ENCODE assay signal across 19 cellular contexts in genomic region chr3:107366766-107367165, GRCh38. TPM values are rescaled to one million over a fixed set of nuclear protein-coding genes. Genes with fewer than 3 reads are reported as not detected.
A peak's percentile ranks its signal among the peaks of the same experiment; 100 is the strongest.
DNase-seq lines count a peak whose midpoint lies in the region; ATAC-seq, FAIRE-seq and TF ChIP-seq lines count a peak whose summit lies in the region.
"Had no signal": no experiment of that assay in that cellular context is flagged by ENCODE, and none has a peak within 500 bp of the region (broad histone marks: within the 10 kb centered on the region; RNA-seq: fewer than 3 reads in every experiment).

No MANE protein-coding gene starts in this region.

- FAIRE-seq in GM12891 (lab: Jason Lieb, UNC) = no peak
- FAIRE-seq: HepG2 had no signal

- POLR2A ChIA-PET in IMR-90 (lab: Charles Lee; ENCODE audit: unreplicated experiment) = no interaction called here

- TF ChIP-seq POLR2A in IMR-90 (IDR thresholded peaks at IDR 0.05; ENCODE audit: low read depth, low read length) (no peak), GM12891 (IDR thresholded peaks at IDR 0.05; ENCODE audit: low read depth, low read length) (no peak)

- H3K4me1 ChIP-seq in IMR-90 (ENCODE audit: control insufficient read depth, insufficient read depth, low read length) = peaks cover 8% of the 10 kb centered on the region
- H3K4me1 ChIP-seq: gastroesophageal sphincter had no signal

- H2AK5ac ChIP-seq in IMR-90 (ENCODE audit: low read depth, low read length) = peak overlapping the region; percentile 91

- no peaks in the 10 kb centered on the region for H4K20me1 ChIP-seq in IMR-90 (ENCODE audit: insufficient read depth, low read length)

- H2BK20ac ChIP-seq in IMR-90 (ENCODE audit: low read depth, low read length) = peak overlapping the region; percentile 100

- no TSS peak for BruUV-seq in IMR-90 (replicated peaks; lab: Mats Ljungman, UMichigan)

- H2BK5ac ChIP-seq in IMR-90 (ENCODE audit: low read depth, low read length, poor library complexity, severe bottlenecking) = peak overlapping the region; percentile 89

- H3K27ac ChIP-seq in IMR-90 (ENCODE audit: insufficient read depth, low read length) = peak overlapping the region; percentile 97
- H3K27ac ChIP-seq: gastroesophageal sphincter, VCaP had no signal

- no peaks in the 10 kb centered on the region for H3K9me1 ChIP-seq in IMR-90 (ENCODE audit: insufficient read depth, low read length)

- peak overlapping the region; percentile 81 for H3K23ac ChIP-seq in IMR-90 (ENCODE audit: low read depth, low read length)

- H2AFZ ChIP-seq in IMR-90 (replicated peaks; ENCODE audit: low read length, poor library complexity) = peak overlapping the region; percentile 86

- H3K27me3 ChIP-seq in IMR-90 (ENCODE audit: control insufficient read depth, insufficient read depth, low read length) = no peaks in the 10 kb centered on the region
- H3K27me3 ChIP-seq: gastroesophageal sphincter had no signal

- no peaks in the 10 kb centered on the region for H3K9me3 ChIP-seq in IMR-90 (ENCODE audit: control insufficient read depth, insufficient read depth, low read length)
- H3K9me3 ChIP-seq: gastroesophageal sphincter had no signal

- H3K36me3 ChIP-seq in IMR-90 (ENCODE audit: control insufficient read depth, insufficient read depth, low read length) = no peaks in the 10 kb centered on the region
- H3K36me3 ChIP-seq: gastroesophageal sphincter had no signal

- no peak for TF ChIP-seq RAD21 in IMR-90 (IDR thresholded peaks at IDR 0.05; ENCODE audit: low read length)

- peak overlapping the region; percentile 97 for H2BK120ac ChIP-seq in IMR-90 (ENCODE audit: low read depth, low read length)

- peak overlapping the region; percentile 90 for H4K5ac ChIP-seq in IMR-90 (ENCODE audit: low read depth, low read length)

- peak overlapping the region; percentile 89 for H3K18ac ChIP-seq in IMR-90 (ENCODE audit: low read depth, low read length)

- dilution Hi-C loops in IMR-90 (cut with HindIII; ENCODE audit: low sequenced_read_pairs, unreplicated experiment) = no loop called here

- no peaks in the 10 kb centered on the region for H3K79me1 ChIP-seq in IMR-90 (ENCODE audit: low read depth in 1 of 2, low read length in 2 of 2)

- H2AK9ac ChIP-seq in IMR-90 (replicated peaks; ENCODE audit: low read depth, low read length, poor library complexity) = peak overlapping the region; percentile 7

- DNase-seq in EH (ENCODE audit: low read depth) = peak; percentile 32
- DNase-seq in IMR-90 = peak; percentile 8
- peak; percentile 61 for DNase-seq in astrocyte of the hippocampus (ENCODE audit: low read depth, low spot score)
- peak; percentile 45 for DNase-seq in iris pigment epithelial cell (ENCODE audit: low read depth)
- no peak for DNase-seq in activated CD8-positive, alpha-beta memory T cell treated with anti-CD3 and anti-CD28 coated beads for 24 hours
- no peak for DNase-seq in GM12891 (ENCODE audit: insufficient read length, low spot score)
- DNase-seq in AML-193 (lab: John Stamatoyannopoulos, UW) = no peak
- DNase-seq in NCI-H2029 (lab: John Stamatoyannopoulos, UW) = no peak
- DNase-seq: activated CD8-positive, alpha-beta memory T cell treated with anti-CD3 and anti-CD28 coated beads, Interleukin-2, amount 50 U/mL, for 48 hours; activated naive CD4-positive, alpha-beta T cell treated with anti-CD3 and anti-CD28 coated beads, Interleukin-2, amount 10 ng/mL, durations not matched to agents 7 days and 5 days; DMS 273 treated with DMSO at 0.1 percent for 48 hours; effector memory CD4-positive, alpha-beta T cell; NCI-H1092; NCI-H2171; stimulated activated CD4-positive, alpha-beta T cell treated with anti-CD3 and anti-CD28 coated beads, Interleukin-1b, Interleukin-23, amount 100 ng/mL, for 48 hours had no signal

- intact Hi-C loops in IMR-90 (cut with micrococcal nuclease) = no loop called here

- WGBS in IMR-90 (ENCODE audit: extremely low coverage in 2 of 2, insufficient read length in 1 of 2), 2 experiments = no CpG with 5 or more reads among the region's 3 CpGs

- in situ Hi-C loops in IMR-90 (cut with MboI; ENCODE audit: low sequenced_read_pairs) = no loop called here

- H3K4me3 ChIP-seq in IMR-90 (ENCODE audit: insufficient read depth, low read depth, low read length) = no peak overlapping the region
- H3K4me3 ChIP-seq: gastroesophageal sphincter had no signal

- peak overlapping the region; percentile 74 for H3K14ac ChIP-seq in IMR-90 (replicated peaks; ENCODE audit: low read depth, low read length)

- peak overlapping the region; percentile 83 for H2BK15ac ChIP-seq in IMR-90 (ENCODE audit: low read depth, low read length)

- H3K9ac ChIP-seq in IMR-90 (ENCODE audit: low read depth, low read length) = no peak overlapping the region

- H3K56ac ChIP-seq in IMR-90 (ENCODE audit: extremely low read depth, insufficient read depth, low read length) = peak overlapping the region; percentile 57; the same call in 1 of the 2 replicates

- peak; percentile 47 for ATAC-seq in IMR-90 (ENCODE audit: low read depth)
- ATAC-seq: gastroesophageal sphincter; HepG2; naive thymus-derived CD4-positive, alpha-beta T cell had no signal

- H3K4ac ChIP-seq in IMR-90 (ENCODE audit: low read depth, low read length) = peak overlapping the region; percentile 96

- CTCF ChIA-PET in IMR-90 (lab: Yijun Ruan, JAX) = interaction anchor here (1.3 kb wide), 1 partner anchor 63 kb away, joined by 5 read pairs; no protein-coding TSS in a partner anchor

- H3K4me2 ChIP-seq in IMR-90 (ENCODE audit: low read depth, low read length) = no peak overlapping the region

- H4K91ac ChIP-seq in IMR-90 (ENCODE audit: insufficient read depth, low read depth, low read length) = peak overlapping the region; percentile 97

- H4K8ac ChIP-seq in IMR-90 (ENCODE audit: low read depth in 2 of 2, low read length in 2 of 2) = peak overlapping the region; percentile 92 to 97

- TF ChIP-seq CTCF in IMR-90 (conservative IDR thresholded peaks at IDR 0.05; ENCODE audit: low read depth, low read length) = no peak

TF ChIP-seq in IMR-90, 13 proteins besides CTCF, POLR2A, EP300 and RAD21 (continues in another document):
- TF ChIP-seq MXI1 (IDR thresholded peaks at IDR 0.05; ENCODE audit: borderline replicate concordance, low read depth, low read length) (no peak), ELK1 (IDR thresholded peaks at IDR 0.05; ENCODE audit: borderline replicate concordance, low read depth, low read length) (no peak), SMC3 (IDR thresholded peaks at IDR 0.05; ENCODE audit: low read depth, low read length) (no peak), MAZ (IDR thresholded peaks at IDR 0.05; ENCODE audit: borderline replicate concordance, low read depth, low read length) (no peak), NFE2L2 (IDR thresholded peaks at IDR 0.05; ENCODE audit: low read depth, low read length) (no peak), RFX5 (IDR thresholded peaks at IDR 0.05; ENCODE audit: low read depth, low read length) (no peak), FOS (IDR thresholded peaks at IDR 0.05; ENCODE audit: low read depth, low read length) (no peak), MAFK (IDR thresholded peaks at IDR 0.05; ENCODE audit: low read depth, low read length) (no peak)

TF ChIP-seq in GM12891, 5 proteins besides CTCF, POLR2A, EP300 and RAD21:
- TF ChIP-seq POLR2AphosphoS5 (IDR thresholded peaks at IDR 0.05; ENCODE audit: low read depth, low read length) (no peak), SPI1 (IDR thresholded peaks at IDR 0.05; ENCODE audit: low read depth, low read length) (no peak), TAF1 (IDR thresholded peaks at IDR 0.05; ENCODE audit: low read depth, low read length) (no peak), PAX5 (IDR thresholded peaks at IDR 0.05; ENCODE audit: insufficient read depth, low read length, severe bottlenecking) (no peak)
TF ChIP-seq in GM12891: peak in this region for 0.

RNA-seq across cellular contexts. Expression of gene CCDC54, which starts 10.5 kb away (rescaled TPM):
- total RNA-seq in IMR-90 (2012; rRNA removed) = not detected in 2 replicates
- polyA plus RNA-seq in IMR-90 (2012; rRNA removed) = not detected in 2 replicates
- not detected in 2 replicates for polyA plus RNA-seq in IMR-90 (2012; cell fraction: cytosol; rRNA removed)
- not detected in 2 replicates for polyA plus RNA-seq in IMR-90 (2012; cell fraction: nucleus; rRNA removed; ENCODE audit: low replicate concordance)
- not detected for polyA plus RNA-seq in GM12891 (2012; ENCODE audit: low read depth, missing spikeins)
- total RNA-seq: gastroesophageal sphincter; HepG2; naive thymus-derived CD4-positive, alpha-beta T cell had no signal
- polyA plus RNA-seq: HepG2; naive thymus-derived CD4-positive, alpha-beta T cell had no signal

Comparison
In these comparisons a context has a peak if more than half of its experiments do, and no peak if none do; other contexts are left out.
1. DNase-seq: peak in EH (single experiment), IMR-90 (single experiment), astrocyte of the hippocampus (single experiment) and iris pigment epithelial cell (single experiment); none in activated CD8-positive, alpha-beta memory T cell treated with anti-CD3 and anti-CD28 coated beads for 24 hours (single experiment), GM12891 (single experiment), AML-193 (0 of 2) and NCI-H2029 (single experiment).